In genomic region chr4:122787940-122788339, GRCh38 we compare ENCODE assay signal across 1 cellular context.
TF ChIP-seq lines count a peak whose summit lies in the region.

No MANE protein-coding gene starts in this region.

TF ChIP-seq in HCT116, 20 proteins besides CTCF, POLR2A, EP300 and RAD21:
- TF ChIP-seq ZNF274 (IDR thresholded peaks at IDR 0.05; ENCODE audit: low read depth, low read length) (no peak), YY1 (IDR thresholded peaks at IDR 0.05; ENCODE audit: extremely low read depth, insufficient replicate concordance, low read depth, low read length) (no peak), ZFX (IDR thresholded peaks at IDR 0.05) (no peak), CBX3 (IDR thresholded peaks at IDR 0.05; ENCODE audit: low read depth) (no peak)
- TF ChIP-seq, protein P1, sequence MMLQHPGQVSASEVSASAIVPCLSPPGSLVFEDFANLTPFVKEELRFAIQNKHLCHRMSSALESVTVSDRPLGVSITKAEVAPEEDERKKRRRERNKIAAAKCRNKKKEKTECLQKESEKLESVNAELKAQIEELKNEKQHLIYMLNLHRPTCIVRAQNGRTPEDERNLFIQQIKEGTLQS (IDR thresholded peaks at IDR 0.05), result no peak
